In the genomic region with DNA sequence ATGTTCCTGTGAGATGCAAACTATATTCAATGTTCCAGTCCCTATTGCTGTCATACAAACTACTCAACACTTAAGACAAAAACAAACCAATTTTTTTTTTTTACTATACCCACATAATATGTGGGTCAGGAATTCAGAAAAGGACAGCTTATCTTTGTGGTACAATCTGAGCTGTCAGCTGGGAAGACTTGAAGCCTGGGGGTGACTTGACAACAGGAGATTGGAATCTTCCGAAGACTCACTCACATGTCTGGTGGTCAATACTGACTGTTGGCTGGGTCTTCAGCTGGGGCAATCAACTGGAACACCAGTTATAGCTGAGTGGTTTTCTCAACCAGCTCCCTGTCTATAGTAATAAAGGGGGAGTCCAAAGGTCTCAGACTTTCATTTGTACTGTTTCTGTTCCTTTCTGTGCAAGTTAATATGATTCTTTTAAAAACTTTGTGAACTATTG, we compare ENCODE assay signal across 12 cellular contexts.
A peak's percentile ranks its signal among the peaks of the same experiment; 100 is the strongest.
DNase-seq lines count a peak whose midpoint lies in the region; ATAC-seq, FAIRE-seq and TF ChIP-seq lines count a peak whose summit lies in the region.
"Had no signal": no experiment of that assay in that cellular context is flagged by ENCODE, and none has a peak within 500 bp of the region (broad histone marks: within the 10 kb centered on the region; RNA-seq: fewer than 3 reads in every experiment).

No MANE protein-coding gene starts in this region.

- no peak overlapping the region for H3K9ac ChIP-seq in kidney (ENCODE audit: low read length in 2 of 2)

- H3K4me3 ChIP-seq in kidney (ENCODE audit: low read length in 2 of 2) (no peak overlapping the region), uterus (no peak overlapping the region), WERI-Rb-1 (ENCODE audit: low read depth, low read length) (no peak overlapping the region)

- FAIRE-seq in kidney (lab: Jason Lieb, UNC) = no peak

- peaks cover 8 to 23% of the 10 kb centered on the region in 2 donors for H3K4me1 ChIP-seq in kidney (ENCODE audit: control insufficient read depth in 1 of 2, insufficient read depth in 1 of 2, low read depth in 1 of 2, low read length in 2 of 2)
- no peaks in the 10 kb centered on the region for H3K4me1 ChIP-seq in uterus

- no peak for DNase-seq in kidney
- DNase-seq in uterus = no peak
- DNase-seq in NCI-H1105 treated with DMSO at 0.1 percent for 48 hours (lab: John Stamatoyannopoulos, UW) = no peak
- DNase-seq in NCI-H2081 (lab: John Stamatoyannopoulos, UW) = no peak
- DNase-seq in WERI-Rb-1 = no peak
- DNase-seq: CD8-positive, alpha-beta T cell; GOT3; stimulated activated CD4-positive, alpha-beta T cell treated with anti-CD3 and anti-CD28 coated beads, Interleukin-4, amount 100 ng/mL, for 24 hours had no signal

- H3K9me3 ChIP-seq in kidney (ENCODE audit: control insufficient read depth in 1 of 2, low read length in 2 of 2) (no peaks in the 10 kb centered on the region), uterus (no peaks in the 10 kb centered on the region), WERI-Rb-1 (ENCODE audit: severe bottlenecking) (no peaks in the 10 kb centered on the region)

- no peaks in the 10 kb centered on the region for H3K27me3 ChIP-seq in uterus
- H3K27me3 ChIP-seq in WERI-Rb-1 (ENCODE audit: insufficient read depth, low read depth, severe bottlenecking) = no peaks in the 10 kb centered on the region

- ATAC-seq in GM18519 (IDR thresholded peaks at IDR 0.05; ENCODE audit: low FRiP score, unreplicated experiment) (peak; percentile 92), GM21528 (IDR thresholded peaks at IDR 0.05; ENCODE audit: low FRiP score, unreplicated experiment) (peak; percentile 90), HG03135 (IDR thresholded peaks at IDR 0.05; ENCODE audit: unreplicated experiment) (peak; percentile 90)
- ATAC-seq: CD8-positive, alpha-beta T cell had no signal

- intact Hi-C loops in kidney (cut with DNase I) = no loop called here
- intact Hi-C loops in uterus (cut with DNase I; ENCODE audit: low total_unique reads) = no loop called here

- H3K36me3 ChIP-seq in kidney (ENCODE audit: control insufficient read depth in 1 of 2, insufficient read depth in 2 of 2, low read length in 2 of 2) = no peaks in the 10 kb centered on the region
- H3K36me3 ChIP-seq in uterus = no peaks in the 10 kb centered on the region
- H3K36me3 ChIP-seq in WERI-Rb-1 = no peaks in the 10 kb centered on the region

- no peak for TF ChIP-seq CTCF in kidney (IDR thresholded peaks at IDR 0.05; ENCODE audit: borderline replicate concordance, extremely low read depth, insufficient read depth)
- TF ChIP-seq CTCF in uterus (IDR thresholded peaks at IDR 0.05) = no peak
- no peak for TF ChIP-seq CTCF in WERI-Rb-1 (IDR thresholded peaks at IDR 0.05; ENCODE audit: low read depth, low read length)

- H3K27ac ChIP-seq in kidney (ENCODE audit: low read depth in 2 of 2, low read length in 2 of 2) = peak overlapping the region; percentile 0 to 73
- H3K27ac ChIP-seq in uterus = no peak overlapping the region
- H3K27ac ChIP-seq in WERI-Rb-1 = no peak overlapping the region
- H3K27ac ChIP-seq: VCaP had no signal

- TF ChIP-seq POLR2A in uterus (IDR thresholded peaks at IDR 0.05) = no peak

Comparison
In these comparisons a context has a peak if more than half of its experiments do, and no peak if none do; other contexts are left out.
1. H3K27ac ChIP-seq: peak in kidney (2 of 2); none in uterus (0 of 2) and WERI-Rb-1 (single experiment).
2. Peak in every context shown above with its lines, with median percentiles within 50 percentile points of each other: ATAC-seq.